1 cellular context compared by ENCODE assay signal in genomic region chr1:229027158-229027557, GRCh38.
TF ChIP-seq lines count a peak whose summit lies in the region.

No MANE protein-coding gene starts in this region.

TF ChIP-seq in HepG2, 621 proteins besides CTCF, POLR2A, EP300 and RAD21 (continued from another document):
- peak; percentile 73 for TF ChIP-seq ZNF687 (CRISPR knock-in tag; IDR thresholded peaks at IDR 0.05)
- no peak for TF ChIP-seq ZNF850 (CRISPR knock-in tag; conservative IDR thresholded peaks at IDR 0.05)
- no peak for TF ChIP-seq ZNF441 (CRISPR knock-in tag; IDR thresholded peaks at IDR 0.05; ENCODE audit: borderline replicate concordance)
- no peak for TF ChIP-seq ZBTB2 (CRISPR knock-in tag; IDR thresholded peaks at IDR 0.05; ENCODE audit: low read depth)
- TF ChIP-seq ZNF781 (CRISPR knock-in tag; IDR thresholded peaks at IDR 0.05; ENCODE audit: borderline replicate concordance, not compliant biosample characterization), result no peak
- no peak for TF ChIP-seq KLF15 (CRISPR knock-in tag; IDR thresholded peaks at IDR 0.05; ENCODE audit: borderline replicate concordance)
- 0 out of 2 replicates have a peak, but pooled peaks have one; percentile 4 for TF ChIP-seq PHF8 (CRISPR knock-in tag; IDR thresholded peaks at IDR 0.05)
- TF ChIP-seq, protein P1, sequence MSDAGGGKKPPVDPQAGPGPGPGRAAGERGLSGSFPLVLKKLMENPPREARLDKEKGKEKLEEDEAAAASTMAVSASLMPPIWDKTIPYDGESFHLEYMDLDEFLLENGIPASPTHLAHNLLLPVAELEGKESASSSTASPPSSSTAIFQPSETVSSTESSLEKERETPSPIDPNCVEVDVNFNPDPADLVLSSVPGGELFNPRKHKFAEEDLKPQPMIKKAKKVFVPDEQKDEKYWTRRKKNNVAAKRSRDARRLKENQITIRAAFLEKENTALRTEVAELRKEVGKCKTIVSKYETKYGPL (CRISPR knock-in tag; IDR thresholded peaks at IDR 0.05), result no peak
- no peak for TF ChIP-seq SRSF9 (IDR thresholded peaks at IDR 0.05; ENCODE audit: borderline replicate concordance, insufficient read depth, low read depth, low read length, poor library complexity, severe bottlenecking)
- TF ChIP-seq ZNF501 (CRISPR knock-in tag; IDR thresholded peaks at IDR 0.05), result 0 out of 2 replicates have a peak, but pooled peaks have one; percentile 23
- TF ChIP-seq ZFP36 (IDR thresholded peaks at IDR 0.05; ENCODE audit: borderline replicate concordance, low read depth, low read length, partially characterized antibody), result no peak
- TF ChIP-seq CCDC6 (CRISPR knock-in tag; IDR thresholded peaks at IDR 0.05), result peak; percentile 13; the same call in 1 of the 2 replicates
- no peak for TF ChIP-seq ZNF264 (CRISPR knock-in tag; IDR thresholded peaks at IDR 0.05)
- TF ChIP-seq CCAR2 (optimal IDR thresholded peaks at IDR 0.05; ENCODE audit: low read depth, low read length), result no peak
- TF ChIP-seq CEBPG (CRISPR knock-in tag; IDR thresholded peaks at IDR 0.05), result no peak
- TF ChIP-seq XBP1 (CRISPR knock-in tag; IDR thresholded peaks at IDR 0.05), result no peak
- no peak for TF ChIP-seq ZNF792 (CRISPR knock-in tag; IDR thresholded peaks at IDR 0.05)
- no peak for TF ChIP-seq ZNF510 (CRISPR knock-in tag; IDR thresholded peaks at IDR 0.05; ENCODE audit: low read depth)
- TF ChIP-seq ZNF17 (CRISPR knock-in tag; IDR thresholded peaks at IDR 0.05), result no peak
- no peak for TF ChIP-seq MXI1 (IDR thresholded peaks at IDR 0.05; ENCODE audit: borderline replicate concordance, low read depth, low read length)
- TF ChIP-seq RFX3 (CRISPR knock-in tag; IDR thresholded peaks at IDR 0.05), result no peak
